ENCODE assay signal across 20 cellular contexts in genomic region chr14:87508333-87508732, GRCh38.
"Had no signal": no experiment of that assay in that cellular context is flagged by ENCODE, and none has a peak within 500 bp of the region (broad histone marks: within the 10 kb centered on the region; RNA-seq: fewer than 3 reads in every experiment).

No MANE protein-coding gene starts in this region.

- H3K27ac ChIP-seq: brain microvascular endothelial cell, colonic mucosa, dorsolateral prefrontal cortex, esophagus squamous epithelium, ovary, prostate gland, thoracic aorta, vagina, VCaP had no signal

- DNase-seq: activated CD4-positive, alpha-beta T cell treated with anti-CD3 and anti-CD28 coated beads, Interleukin-2, amount 10 ng/mL, durations not matched to agents 7 days and 5 days; activated gamma-delta T cell treated with Interleukin-2 at 50 U/mL for 16 hours; activated T-cell treated with anti-CD3 and anti-CD28 coated beads, Interleukin-2, amount 50 U/mL, for 1 hour; aorta; brain microvascular endothelial cell; colonic mucosa; dorsolateral prefrontal cortex; effector memory CD8-positive, alpha-beta T cell; esophagus squamous epithelium; kidney; left ventricle myocardium superior; ovary; stimulated activated CD4-positive, alpha-beta T cell treated with anti-CD3 and anti-CD28 coated beads, Interleukin-2, amount 100 ng/mL, for 48 hours; stimulated activated CD8-positive, alpha-beta memory T cell treated with anti-CD3 and anti-CD28 coated beads, Interleukin-4, amount 100 ng/mL, for 48 hours; stimulated activated naive B cell treated with anti-CD40 and anti-IgM and Interleukin-4, amounts not matched to agents 10 μg/mL and 1 μg/mL and 100 μg/mL, for 72 hours; T-helper 2 cell had no signal
